In the genomic region with DNA sequence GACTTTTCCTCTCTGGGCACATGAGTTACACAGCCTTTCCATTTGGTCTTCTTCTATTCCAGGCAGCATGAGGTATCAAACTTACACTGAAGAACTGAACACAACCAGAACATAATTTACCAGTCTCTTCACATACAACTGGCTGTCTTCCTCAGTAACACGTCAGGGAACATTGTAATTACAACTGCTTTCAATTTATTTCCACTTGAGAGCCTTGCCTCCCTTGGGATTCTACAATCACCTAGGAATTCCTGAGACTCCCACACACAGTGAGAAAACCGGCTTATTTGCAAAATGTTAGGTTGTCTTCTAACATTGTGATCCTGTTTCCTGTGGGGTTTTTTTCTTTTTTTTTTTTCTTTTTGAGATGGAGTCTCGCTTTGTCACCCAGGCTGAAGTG, we compare ENCODE assay signal across 23 cellular contexts.
DNase-seq lines count a peak whose midpoint lies in the region.
"Had no signal": no experiment of that assay in that cellular context is flagged by ENCODE, and none has a peak within 500 bp of the region (broad histone marks: within the 10 kb centered on the region; RNA-seq: fewer than 3 reads in every experiment).

No MANE protein-coding gene starts in this region.

- DNase-seq in NCI-H2107 treated with DMSO at 0.1 percent for 48 hours (lab: John Stamatoyannopoulos, UW; ENCODE audit: unreplicated experiment) (peak; percentile 51), NCI-H2107 (lab: John Stamatoyannopoulos, UW) (no peak), NCI-H2171 treated with DMSO at 0.1 percent for 48 hours (lab: John Stamatoyannopoulos, UW) (peak; percentile 66), fibroblast of gingiva (ENCODE audit: low read depth) (peak; percentile 49), skeletal muscle cell (ENCODE audit: low read depth) (peak; percentile 30), amniotic stem cell (lab: John Stamatoyannopoulos, UW) (no peak), anterior cingulate cortex (lab: John Stamatoyannopoulos, UW) (no peak)
- DNase-seq in activated CD4-positive, alpha-beta T cell treated with anti-CD3 and anti-CD28 coated beads for 48 hours, result no peak
- DNase-seq: activated CD4-positive, alpha-beta memory T cell treated with anti-CD3 and anti-CD28 coated beads for 36 hours; activated naive CD4-positive, alpha-beta T cell treated with anti-CD3 and anti-CD28 coated beads, Interleukin-2, amount 10 ng/mL, durations not matched to agents 7 days and 5 days; body of pancreas; cortex of kidney; IMR-90; midbrain; NCI-H1930; NCI-H748 treated with DMSO at 0.1 percent for 48 hours; OCI-M1; psoas muscle; SJCRH30; small intestine; stimulated activated CD4-positive, alpha-beta T cell treated with anti-CD3 and anti-CD28 coated beads, Interleukin-4, amount 100 ng/mL, for 24 hours; T-helper 2 cell had no signal

- no peak overlapping the region for H3K4me3 ChIP-seq in skeletal muscle cell (ENCODE audit: low read depth, low read length)
- H3K4me3 ChIP-seq: body of pancreas, gastroesophageal sphincter, psoas muscle, SJCRH30 had no signal

Comparison
In these comparisons a context has a peak if more than half of its experiments do, and no peak if none do; other contexts are left out.
1. DNase-seq: peak in NCI-H2107 treated with DMSO at 0.1 percent for 48 hours (single experiment), NCI-H2171 treated with DMSO at 0.1 percent for 48 hours (single experiment), fibroblast of gingiva (single experiment) and skeletal muscle cell (single experiment); none in NCI-H2107 (single experiment), amniotic stem cell (single experiment), activated CD4-positive, alpha-beta T cell treated with anti-CD3 and anti-CD28 coated beads for 48 hours (single experiment) and anterior cingulate cortex (0 of 58).